ENCODE assay signal across 14 cellular contexts in the genomic region with DNA sequence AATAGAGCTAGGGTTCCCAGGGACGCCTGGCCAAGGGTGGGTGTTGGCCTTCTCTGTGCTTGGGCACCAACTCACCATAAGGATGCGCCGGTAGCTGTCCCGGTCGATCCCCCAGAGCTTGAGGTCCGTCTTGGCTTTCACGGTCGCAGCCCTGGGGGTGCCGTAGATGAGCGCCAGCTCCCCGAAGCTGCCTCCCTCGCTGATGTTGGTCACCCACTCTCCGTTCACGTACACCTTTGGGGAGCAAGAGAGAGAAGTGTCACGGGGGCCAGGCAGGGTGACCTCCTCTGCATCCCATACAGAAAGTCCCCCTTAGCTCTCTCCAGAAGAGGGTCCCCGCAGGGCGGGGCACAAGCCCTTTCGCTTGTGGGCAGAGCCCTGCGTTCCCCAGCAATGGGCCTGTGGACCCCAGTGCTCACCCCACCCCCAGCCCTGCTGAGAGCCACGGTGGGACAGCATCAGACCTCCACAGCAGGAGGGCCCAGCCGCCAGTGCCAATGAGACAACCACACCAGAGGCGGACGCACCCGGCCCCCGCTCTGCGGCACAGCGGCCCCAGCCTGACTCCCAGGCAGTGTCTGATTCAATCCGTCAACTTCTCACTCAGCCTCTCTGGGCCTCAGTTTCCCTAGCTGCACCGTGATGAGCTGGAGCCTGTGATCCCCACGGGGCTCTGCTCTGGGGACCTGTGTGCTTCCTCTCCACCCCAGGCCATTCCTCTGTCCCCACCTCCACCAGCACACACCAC.
"Had no signal": no experiment of that assay in that cellular context is flagged by ENCODE, and none has a peak within 500 bp of the region (broad histone marks: within the 10 kb centered on the region; RNA-seq: fewer than 3 reads in every experiment).

No MANE protein-coding gene starts in this region.

- H3K4me3 Mint-ChIP-seq: activated B cell treated with CpG ODN at 0.5 μM for 24 hours; activated CD8-positive, alpha-beta T cell treated with anti-CD3 and anti-CD28 coated beads for 36 hours; activated T-cell treated with anti-CD3 and anti-CD28 coated beads, Interleukin-2, amount 50 U/mL, for 72 hours; stimulated activated memory B cell treated with anti-CD40 and anti-IgM and Interleukin-4, amounts not matched to agents 10 μg/mL and 1 μg/mL and 100 μg/mL, for 72 hours; T-helper 2 cell treated with Interferon-gamma antibody and Interleukin-4, amounts not matched to agents 5 μg/mL and 100 μg/mL, for 36 hours had no signal

- H3K9me3 Mint-ChIP-seq: activated T-cell treated with anti-CD3 and anti-CD28 coated beads, Interleukin-2, amount 50 U/mL, for 72 hours; T-helper 2 cell treated with Interferon-gamma antibody and Interleukin-4, amounts not matched to agents 5 μg/mL and 100 μg/mL, for 36 hours had no signal

- H3K36me3 ChIP-seq: cardiac muscle cell, colonic mucosa, SJCRH30 had no signal

- H3K4me1 ChIP-seq: colonic mucosa had no signal

- H3K27ac Mint-ChIP-seq: activated B cell treated with CpG ODN at 0.5 μM for 24 hours; activated T-cell treated with anti-CD3 and anti-CD28 coated beads, Interleukin-2, amount 50 U/mL, for 72 hours; T-helper 2 cell treated with Interferon-gamma antibody and Interleukin-4, amounts not matched to agents 5 μg/mL and 100 μg/mL, for 36 hours had no signal

- DNase-seq: activated B cell treated with CpG ODN at 0.5 μM for 24 hours, adrenal gland, colonic mucosa, esophagus squamous epithelium, retina, SJCRH30, SW 1271, trophoblast cell had no signal

- H3K27me3 ChIP-seq: adrenal gland, cardiac muscle cell, colonic mucosa, esophagus squamous epithelium, SJCRH30 had no signal

- H3K4me3 ChIP-seq: adrenal gland, cardiac muscle cell, colonic mucosa, esophagus squamous epithelium, lung, SJCRH30 had no signal

- H3K9me3 ChIP-seq: adrenal gland, colonic mucosa, esophagus squamous epithelium, SJCRH30 had no signal

- ATAC-seq: stimulated activated memory B cell treated with anti-CD40 and anti-IgM and Interleukin-4, amounts not matched to agents 10 μg/mL and 1 μg/mL and 100 μg/mL, for 72 hours had no signal

- H3K27me3 Mint-ChIP-seq: activated B cell treated with CpG ODN at 0.5 μM for 24 hours; activated CD8-positive, alpha-beta T cell treated with anti-CD3 and anti-CD28 coated beads for 36 hours; stimulated activated memory B cell treated with anti-CD40 and anti-IgM and Interleukin-4, amounts not matched to agents 10 μg/mL and 1 μg/mL and 100 μg/mL, for 72 hours had no signal

- H3K27ac ChIP-seq: adrenal gland, cardiac muscle cell, colonic mucosa, esophagus squamous epithelium, SJCRH30 had no signal
